16 cellular contexts compared by ENCODE assay signal in the genomic region with DNA sequence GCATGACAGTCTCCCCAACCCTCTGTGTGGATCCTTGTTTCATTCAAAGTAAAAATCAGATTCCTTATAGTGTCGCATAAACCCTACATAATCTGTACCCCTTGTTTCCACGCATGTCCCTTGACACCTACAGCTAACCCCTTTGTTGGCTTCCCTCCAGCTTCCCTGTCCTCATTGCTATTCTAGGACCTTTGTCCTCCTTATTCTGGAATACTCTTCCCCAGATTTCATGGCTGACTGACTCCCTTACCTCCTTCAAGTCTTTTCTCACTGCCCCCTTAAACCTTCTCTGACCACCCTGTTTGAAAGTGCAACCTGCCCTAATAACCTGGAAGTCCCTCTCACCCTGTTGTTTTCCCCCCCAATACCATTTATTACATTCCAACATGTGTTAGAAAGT. TPM values are rescaled to one million over a fixed set of nuclear protein-coding genes. Genes with fewer than 3 reads are reported as not detected.
DNase-seq lines count a peak whose midpoint lies in the region; ATAC-seq and TF ChIP-seq lines count a peak whose summit lies in the region.
"Had no signal": no experiment of that assay in that cellular context is flagged by ENCODE, and none has a peak within 500 bp of the region (broad histone marks: within the 10 kb centered on the region; RNA-seq: fewer than 3 reads in every experiment).

No MANE protein-coding gene starts in this region.

- H2BK20ac ChIP-seq in H9 (ENCODE audit: low read depth, low read length, poor library complexity, severe bottlenecking) = no peak overlapping the region

- peaks cover 30 to 57% (median 39%) of the 10 kb centered on the region in 4 donors for H3K4me1 Mint-ChIP-seq in CD4-positive, CD25-positive, alpha-beta regulatory T cell
- H3K4me1 Mint-ChIP-seq in H9 = peaks cover 31 to 32% of the 10 kb centered on the region in 2 experiments
- peaks cover 50% of the 10 kb centered on the region for H3K4me1 Mint-ChIP-seq in nephron

- no peaks in the 10 kb centered on the region for H4K20me1 ChIP-seq in H9 (ENCODE audit: control insufficient read depth, insufficient read depth, insufficient read length)

- no peak overlapping the region for H2BK12ac ChIP-seq in H9 (ENCODE audit: insufficient read length, low read depth, low read length)

- H2BK5ac ChIP-seq in H9 (ENCODE audit: insufficient read length, low read length) = no peak overlapping the region

- peak overlapping the region in 2 of 4 donors; percentile 61 to 78 for H3K4me3 Mint-ChIP-seq in CD4-positive, CD25-positive, alpha-beta regulatory T cell
- H3K4me3 Mint-ChIP-seq in H9 = no peak overlapping the region
- H3K4me3 Mint-ChIP-seq in nephron = peak overlapping the region; percentile 65 to 79 (median 73)
- H3K4me3 Mint-ChIP-seq: activated B cell treated with CpG ODN at 0.5 μM for 24 hours; CD14-positive monocyte; stimulated activated memory B cell treated with anti-CD40 and anti-IgM and Interleukin-4, amounts not matched to agents 10 μg/mL and 1 μg/mL and 100 μg/mL, for 72 hours had no signal

- H3K23ac ChIP-seq in H9 (ENCODE audit: insufficient read length, low read depth, low read length) = no peak overlapping the region

- no peak for DNase-seq in CD4-positive, CD25-positive, alpha-beta regulatory T cell
- DNase-seq in H9 (no peak), colonic mucosa (peak; percentile 74), CD1c-positive myeloid dendritic cell (ENCODE audit: extremely low spot score) (no peak), GM03348 (ENCODE audit: low spot score) (no peak), NOMO-1 treated with dmso at 0.1 percent for 144 hours (lab: John Stamatoyannopoulos, UW; ENCODE audit: unreplicated experiment) (no peak)
- DNase-seq: activated B cell treated with CpG ODN at 0.5 μM for 24 hours; effector memory CD8-positive, alpha-beta T cell; lower lobe of right lung; NCI-H1105 treated with DMSO at 0.1 percent for 48 hours; NCI-H774 had no signal

- no peaks in the 10 kb centered on the region for H3K9me3 ChIP-seq in CD4-positive, CD25-positive, alpha-beta regulatory T cell (ENCODE audit: control insufficient read depth in 2 of 2, low read length in 2 of 2)
- H3K9me3 ChIP-seq in H9 (ENCODE audit: control insufficient read depth, low read depth, low read length) (no peaks in the 10 kb centered on the region), colonic mucosa (no peaks in the 10 kb centered on the region)
- H3K9me3 ChIP-seq: lower lobe of right lung, SJSA1 had no signal

- no peak overlapping the region for H2BK120ac ChIP-seq in H9 (ENCODE audit: low read depth, low read length, poor library complexity, severe bottlenecking)

- peaks cover 3% of the 10 kb centered on the region for H3K36me3 ChIP-seq in CD4-positive, CD25-positive, alpha-beta regulatory T cell (ENCODE audit: control insufficient read depth, insufficient read depth, low read length)
- H3K36me3 ChIP-seq in colonic mucosa = no peaks in the 10 kb centered on the region
- H3K36me3 ChIP-seq: lower lobe of right lung had no signal

- H2BK15ac ChIP-seq in H9 (ENCODE audit: low read depth, low read length) = no peak overlapping the region

- no peak overlapping the region for H3T11ph ChIP-seq in H9 (ENCODE audit: low read length)

- H3K23me2 ChIP-seq in H9 (ENCODE audit: insufficient read length, low read depth, low read length, poor library complexity, severe bottlenecking) = peaks cover 9% of the 10 kb centered on the region

- peaks cover 8% of the 10 kb centered on the region for H3K36me3 Mint-ChIP-seq in CD4-positive, CD25-positive, alpha-beta regulatory T cell
- H3K36me3 Mint-ChIP-seq in H9 (ENCODE audit: insufficient read depth in 1 of 3, low read depth in 3 of 3) (peaks cover 1 to 9% (median 3%) of the 10 kb centered on the region in 3 experiments; a peak in 2 of 7 replicates), nephron (ENCODE audit: low read depth) (peaks cover 3% of the 10 kb centered on the region)

- no peak overlapping the region for H3K14ac ChIP-seq in H9 (ENCODE audit: insufficient read depth, low read length)

- no peaks in the 10 kb centered on the region for H3K27me3 ChIP-seq in CD4-positive, CD25-positive, alpha-beta regulatory T cell (ENCODE audit: control insufficient read depth, insufficient read depth, low read length)
- no peaks in the 10 kb centered on the region for H3K27me3 ChIP-seq in H9 (ENCODE audit: insufficient read depth, low read length)
- H3K27me3 ChIP-seq in colonic mucosa = no peaks in the 10 kb centered on the region
- H3K27me3 ChIP-seq: SJSA1 had no signal

- H3K4me3 ChIP-seq in CD4-positive, CD25-positive, alpha-beta regulatory T cell (ENCODE audit: low read depth, low read length) = peak overlapping the region; percentile 8
- no peak overlapping the region for H3K4me3 ChIP-seq in colonic mucosa
- H3K4me3 ChIP-seq: lower lobe of right lung, SJSA1 had no signal

- peak overlapping the region; percentile 19 for H3K9ac ChIP-seq in H9 (ENCODE audit: extremely low read depth, insufficient read length, low read length)
- H3K9ac ChIP-seq in colonic mucosa (ENCODE audit: low read depth in 2 of 2, low read length in 2 of 2) = no peak overlapping the region

- H2AK5ac ChIP-seq in H9 (ENCODE audit: insufficient read length, low read length) = no peak overlapping the region

- intact Hi-C loops in colonic mucosa (cut with DNase I) = no loop called here

- peaks cover 47% of the 10 kb centered on the region for H3K4me1 ChIP-seq in CD4-positive, CD25-positive, alpha-beta regulatory T cell (ENCODE audit: control insufficient read depth, insufficient read depth, low read length, poor library complexity, severe bottlenecking)
- no peaks in the 10 kb centered on the region; the same call in 1 of the 2 replicates for H3K4me1 ChIP-seq in H9 (ENCODE audit: insufficient read depth, low read length)
- H3K4me1 ChIP-seq in colonic mucosa = peaks cover 25% of the 10 kb centered on the region

- no peak overlapping the region for H4K8ac ChIP-seq in H9 (replicated peaks; ENCODE audit: insufficient read length, low read depth, low read length)

- H3K18ac ChIP-seq in H9 (ENCODE audit: insufficient read length, low read depth, low read length) = no peak overlapping the region

- H3K79me1 ChIP-seq in H9 (ENCODE audit: insufficient read depth, low read depth, low read length, poor library complexity, severe bottlenecking) = peaks cover 4% of the 10 kb centered on the region

- TF ChIP-seq CTCF in H9 (conservative IDR thresholded peaks at IDR 0.05) = no peak
- TF ChIP-seq CTCF in colonic mucosa (IDR thresholded peaks at IDR 0.05) = no peak
- no peak for TF ChIP-seq CTCF in nephron (IDR thresholded peaks at IDR 0.05; ENCODE audit: unreplicated experiment in 3 of 3)

- no peak for ATAC-seq in CD4-positive, CD25-positive, alpha-beta regulatory T cell (ENCODE audit: low read depth in 2 of 2)
- no peak for ATAC-seq in GM21528 (IDR thresholded peaks at IDR 0.05; ENCODE audit: low FRiP score, unreplicated experiment)
- ATAC-seq: effector memory CD8-positive, alpha-beta T cell; lower lobe of right lung; stimulated activated memory B cell treated with anti-CD40 and anti-IgM and Interleukin-4, amounts not matched to agents 10 μg/mL and 1 μg/mL and 100 μg/mL, for 72 hours had no signal

- H3K4me2 ChIP-seq in H9 (ENCODE audit: insufficient read depth, insufficient read length, low read length) = no peak overlapping the region

- H4K5ac ChIP-seq in H9 (ENCODE audit: insufficient read length, low read depth, low read length) = no peak overlapping the region

- peak overlapping the region in 2 of 3 donors; percentile 60 to 68 for H3K27ac Mint-ChIP-seq in CD4-positive, CD25-positive, alpha-beta regulatory T cell
- peak overlapping the region in 2 of 3 experiments; percentile 36 to 48; a peak in 2 of 7 replicates for H3K27ac Mint-ChIP-seq in H9
- H3K27ac Mint-ChIP-seq in nephron = peak overlapping the region; percentile 62 to 91 (median 75)
- H3K27ac Mint-ChIP-seq: activated B cell treated with CpG ODN at 0.5 μM for 24 hours; stimulated activated memory B cell treated with anti-CD40 and anti-IgM and Interleukin-4, amounts not matched to agents 10 μg/mL and 1 μg/mL and 100 μg/mL, for 72 hours had no signal

- no peaks in the 10 kb centered on the region for H3K27me3 Mint-ChIP-seq in CD4-positive, CD25-positive, alpha-beta regulatory T cell
- peaks cover 2% of the 10 kb centered on the region for H3K27me3 Mint-ChIP-seq in H9 (ENCODE audit: low read depth)
- no peaks in the 10 kb centered on the region for H3K27me3 Mint-ChIP-seq in nephron (ENCODE audit: low read depth)
- H3K27me3 Mint-ChIP-seq: activated B cell treated with CpG ODN at 0.5 μM for 24 hours; effector memory CD8-positive, alpha-beta T cell; stimulated activated memory B cell treated with anti-CD40 and anti-IgM and Interleukin-4, amounts not matched to agents 10 μg/mL and 1 μg/mL and 100 μg/mL, for 72 hours had no signal

- H3K79me2 ChIP-seq in H9 (ENCODE audit: insufficient read depth, low read length) = peaks cover 29% of the 10 kb centered on the region

- H3K56ac ChIP-seq in H9 (ENCODE audit: insufficient read length, low read depth, low read length) = no peak overlapping the region

- no peak overlapping the region for H4K91ac ChIP-seq in H9 (ENCODE audit: insufficient read length, low read depth, low read length)

- no peak overlapping the region for H2AFZ ChIP-seq in H9 (ENCODE audit: low read length)

- no peak overlapping the region for H3K4ac ChIP-seq in H9 (ENCODE audit: low read depth, low read length)

- WGBS in H9 (ENCODE audit: extremely low coverage, insufficient read length, low lambda C conversion rate) = no CpG with 5 or more reads among the region's 2 CpGs

- H3K9me3 Mint-ChIP-seq in CD4-positive, CD25-positive, alpha-beta regulatory T cell = peaks cover 0 to 2% (median 0%) of the 10 kb centered on the region in 7 donors
- H3K9me3 Mint-ChIP-seq in H9 (no peaks in the 10 kb centered on the region; a peak in 1 of 5 replicates), nephron (no peaks in the 10 kb centered on the region)
- H3K9me3 Mint-ChIP-seq: activated B cell treated with CpG ODN at 0.5 μM for 24 hours; CD14-positive monocyte; effector memory CD8-positive, alpha-beta T cell; stimulated activated memory B cell treated with anti-CD40 and anti-IgM and Interleukin-4, amounts not matched to agents 10 μg/mL and 1 μg/mL and 100 μg/mL, for 72 hours had no signal

- H3K27ac ChIP-seq in CD4-positive, CD25-positive, alpha-beta regulatory T cell (ENCODE audit: insufficient read depth, low read length, poor library complexity, severe bottlenecking) = no peak overlapping the region
- no peak overlapping the region for H3K27ac ChIP-seq in H9 (ENCODE audit: insufficient read length, low read depth, low read length)
- peak overlapping the region; percentile 10 for H3K27ac ChIP-seq in colonic mucosa
- H3K27ac ChIP-seq: lower lobe of right lung, SJSA1 had no signal

RNA-seq across cellular contexts. Expression of a gene that starts 4.0 kb away (rescaled TPM):
- total RNA-seq in CD4-positive, CD25-positive, alpha-beta regulatory T cell = 66.5 TPM
- 10 to 100 TPM; 24.1 to 39.6 (median 34.6) TPM for polyA plus RNA-seq in CD4-positive, CD25-positive, alpha-beta regulatory T cell
- total RNA-seq in H9 (2021) (55.1 and 55.8 TPM in 2 replicates), colonic mucosa (100 to 1,000 TPM in 1 of 2 donors, 10 to 100 TPM in 1; 46.8 to 104 TPM)

Comparison
In these comparisons a context has a peak if more than half of its experiments do, and no peak if none do; other contexts are left out.
1. H3K4me3 Mint-ChIP-seq: peak in nephron (3 of 3); none in H9 (0 of 2).
2. Peak in every context shown above with its lines, with median percentiles within 50 percentile points of each other: H3K27ac Mint-ChIP-seq.